17 cellular contexts compared by ENCODE assay signal in the genomic region with DNA sequence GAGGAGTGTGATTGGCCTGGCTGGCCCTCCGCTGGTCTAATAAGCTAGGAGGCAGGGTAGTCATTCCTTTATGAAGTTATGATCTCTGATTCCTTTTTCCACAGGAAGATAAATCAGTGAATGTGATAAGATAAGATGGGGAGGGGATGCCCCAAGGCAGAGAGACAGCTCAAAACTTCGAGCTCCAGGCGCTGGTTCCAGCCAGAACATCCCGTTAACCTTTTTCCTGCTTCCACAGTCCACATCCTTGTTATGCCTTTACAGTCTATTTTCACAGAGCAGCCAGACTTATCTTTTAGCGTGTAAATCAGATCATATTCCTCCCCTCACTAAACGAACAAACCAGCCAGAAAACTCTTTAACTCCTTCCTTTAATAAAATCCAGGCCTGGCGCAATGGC. TPM values are rescaled to one million over a fixed set of nuclear protein-coding genes. Genes with fewer than 3 reads are reported as not detected.
"Had no signal": no experiment of that assay in that cellular context is flagged by ENCODE, and none has a peak within 500 bp of the region (broad histone marks: within the 10 kb centered on the region; RNA-seq: fewer than 3 reads in every experiment).

No MANE protein-coding gene starts in this region.

- H3K36me3 Mint-ChIP-seq: stimulated activated naive B cell treated with anti-CD40 and anti-IgM and Interleukin-4, amounts not matched to agents 10 μg/mL and 1 μg/mL and 100 μg/mL, for 72 hours had no signal

- H3K27ac ChIP-seq: breast epithelium, thyroid gland, vagina had no signal

- H3K27ac Mint-ChIP-seq: activated T-helper 17 cell treated with anti-CD3 and anti-CD28 coated beads, Interleukin-2, amount 50 U/mL, for 72 hours; stimulated activated naive B cell treated with anti-CD40 and anti-IgM and Interleukin-4, amounts not matched to agents 10 μg/mL and 1 μg/mL and 100 μg/mL, for 72 hours had no signal

- H3K4me1 Mint-ChIP-seq: activated T-helper 17 cell treated with anti-CD3 and anti-CD28 coated beads, Interleukin-2, amount 50 U/mL, for 72 hours had no signal

- H3K9me3 Mint-ChIP-seq: activated T-helper 17 cell treated with anti-CD3 and anti-CD28 coated beads, Interleukin-2, amount 50 U/mL, for 72 hours; stimulated activated naive B cell treated with anti-CD40 and anti-IgM and Interleukin-4, amounts not matched to agents 10 μg/mL and 1 μg/mL and 100 μg/mL, for 72 hours had no signal

- H3K9me3 ChIP-seq: breast epithelium, thyroid gland, vagina had no signal

- H3K36me3 ChIP-seq: breast epithelium, thyroid gland, vagina had no signal

- H3K4me3 ChIP-seq: breast epithelium, thyroid gland, vagina had no signal

- H3K27me3 ChIP-seq: thyroid gland, vagina had no signal

- H3K4me3 Mint-ChIP-seq: activated T-helper 17 cell treated with anti-CD3 and anti-CD28 coated beads, Interleukin-2, amount 50 U/mL, for 72 hours; stimulated activated naive B cell treated with anti-CD40 and anti-IgM and Interleukin-4, amounts not matched to agents 10 μg/mL and 1 μg/mL and 100 μg/mL, for 72 hours had no signal

- ATAC-seq: activated T-helper 17 cell treated with anti-CD3 and anti-CD28 coated beads, Interleukin-2, amount 50 U/mL, for 72 hours; stimulated activated naive B cell treated with anti-CD40 and anti-IgM and Interleukin-4, amounts not matched to agents 10 μg/mL and 1 μg/mL and 100 μg/mL, for 72 hours had no signal

- H3K4me1 ChIP-seq: breast epithelium, vagina had no signal

- DNase-seq: activated CD4-positive, CD25-positive, alpha-beta regulatory T cell treated with anti-CD3 and anti-CD28 coated beads, Interleukin-2, amount 50 U/mL, for 72 hours; activated naive CD4-positive, alpha-beta T cell treated with Interleukin-2 at 50 U/mL for 16 hours; aorta; cerebellar nuclear complex; erythroblast; hypothalamus; kidney glomerular epithelial cell; mesenchymal stem cell; stimulated activated CD4-positive, alpha-beta T cell treated with anti-CD3 and anti-CD28 coated beads, Interleukin-12 subunit alpha, Interleukin-12 subunit beta, amount 100 ng/mL, for 4 hours; stimulated activated CD4-positive, alpha-beta T cell treated with anti-CD3 and anti-CD28 coated beads, Interleukin-2, amount 100 ng/mL, for 48 hours; stimulated activated naive B cell treated with anti-CD40 and anti-IgM and Interleukin-4, amounts not matched to agents 10 μg/mL and 1 μg/mL and 100 μg/mL, for 72 hours; thyroid gland had no signal

RNA-seq across cellular contexts. Expression of a gene that starts 38.5 kb away (rescaled TPM):
- total RNA-seq: glomerular endothelial cell had no signal

RNA-seq across cellular contexts. Expression of a gene that starts 56.1 kb away (rescaled TPM):
- total RNA-seq: vagina had no signal
- polyA plus RNA-seq: neural cell had no signal
